ENCODE assay signal across 8 cellular contexts in genomic region chr2:3519255-3520190, GRCh38. TPM values are rescaled to one million over a fixed set of nuclear protein-coding genes. Genes with fewer than 3 reads are reported as not detected.
A peak's percentile ranks its signal among the peaks of the same experiment; 100 is the strongest.
DNase-seq lines count a peak whose midpoint lies in the region; ATAC-seq and TF ChIP-seq lines count a peak whose summit lies in the region.

A gene with protein sequence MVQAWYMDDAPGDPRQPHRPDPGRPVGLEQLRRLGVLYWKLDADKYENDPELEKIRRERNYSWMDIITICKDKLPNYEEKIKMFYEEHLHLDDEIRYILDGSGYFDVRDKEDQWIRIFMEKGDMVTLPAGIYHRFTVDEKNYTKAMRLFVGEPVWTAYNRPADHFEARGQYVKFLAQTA (minus strand): TSS chr2:3519531. CDS start chr2:3519487, 44 bp downstream.

- intact Hi-C loops in T-helper 1 cell treated with Interleukin-12 subunit alpha and Interleukin-12 subunit beta and Interleukin-4 antibody, amounts not matched to agents 30 ng/mL and 1 ng/mL, for 36 hours (cut with micrococcal nuclease): loop anchor here (1.0 to 2.0 kb wide), 8 partner anchors 39 to 1463 kb away; partner anchors contain the start of genes EIPR1, RNASEH1 and RPS7
- intact Hi-C loops in right cardiac atrium (cut with DNase I) (no loop called here), aorta (cut with DNase I) (loop anchor here in 1 of 2 donors (1.0 to 5.0 kb wide), 4 partner anchors 17 to 55 kb away; partner anchors contain the start of genes RNASEH1 and RPS7)

- in situ Hi-C loops in GM13976 (cut with MboI; ENCODE audit: low sequenced_read_pairs, unreplicated experiment): no loop called here

- TF ChIP-seq CTCF in GM13976 (IDR thresholded peaks at IDR 0.05; ENCODE audit: borderline replicate concordance, control extremely low read depth, extremely low read depth, insufficient read depth, missing control alignments): no peak

- H3K27me3 ChIP-seq in right cardiac atrium (ENCODE audit: control insufficient read depth, insufficient read depth) (no peaks in the 10 kb centered on the region), rectal smooth muscle tissue (ENCODE audit: control insufficient read depth, insufficient read depth, low read length) (no peaks in the 10 kb centered on the region), aorta (ENCODE audit: control insufficient read depth in 1 of 2, insufficient read depth in 2 of 2, low read length in 1 of 2) (no peaks in the 10 kb centered on the region)

- H3K27ac ChIP-seq in angular gyrus (ENCODE audit: low read depth, low read length) (peak within 1 kb of the TSS; percentile 98), right cardiac atrium (ENCODE audit: low read length) (peak within 1 kb of the TSS; percentile 93), rectal smooth muscle tissue (ENCODE audit: low read depth, low read length) (peak within 1 kb of the TSS; percentile 99), aorta (ENCODE audit: low read depth in 1 of 2, low read length in 2 of 2) (peak within 1 kb of the TSS; percentile 93 to 98)

- peak within 1 kb of the TSS; percentile 59 for H3K9ac ChIP-seq in rectal smooth muscle tissue (ENCODE audit: low read length)

- peaks cover 9% of the 10 kb centered on the region for H3K4me1 ChIP-seq in right cardiac atrium (ENCODE audit: control insufficient read depth, insufficient read depth, low read length)
- H3K4me1 ChIP-seq in rectal smooth muscle tissue (ENCODE audit: control insufficient read depth, insufficient read depth, low read length): peaks cover 28% of the 10 kb centered on the region
- peaks cover 0 to 3% of the 10 kb centered on the region in 2 donors for H3K4me1 ChIP-seq in aorta (ENCODE audit: control insufficient read depth in 1 of 2, insufficient read depth in 2 of 2, low read length in 2 of 2)

- H3K36me3 ChIP-seq in rectal smooth muscle tissue (ENCODE audit: control insufficient read depth, insufficient read depth, low read length) (no peaks in the 10 kb centered on the region), aorta (ENCODE audit: control insufficient read depth in 1 of 2, insufficient read depth in 2 of 2, low read length in 1 of 2) (no peaks in the 10 kb centered on the region)

- peak; percentile 87 for DNase-seq in GM13976 (ENCODE audit: low spot score)
- DNase-seq in NAMALWA (ENCODE audit: low spot score): peak; percentile 82
- peak; percentile 90 to 96 (median 96) for DNase-seq in right cardiac atrium
- DNase-seq in aorta: peak; percentile 93 to 95

- 2% methylated on average over 75 of the region's 75 CpGs for WGBS in right cardiac atrium
- WGBS in aorta, 2 donors: 2% methylated on average over 63 to 75 of the region's 75 CpGs

- H3K9me3 ChIP-seq in right cardiac atrium (ENCODE audit: control insufficient read depth, low read length): no peaks in the 10 kb centered on the region
- no peaks in the 10 kb centered on the region for H3K9me3 ChIP-seq in aorta (ENCODE audit: control insufficient read depth, low read length)

- ATAC-seq in HG02571 (IDR thresholded peaks at IDR 0.05; ENCODE audit: unreplicated experiment): peak; percentile 54
- ATAC-seq in right cardiac atrium: peak; percentile 87
- ATAC-seq in aorta (ENCODE audit: low FRiP score): peak; percentile 91

- H3K4me3 ChIP-seq in right cardiac atrium (ENCODE audit: low read length) (peak within 1 kb of the TSS; percentile 86), rectal smooth muscle tissue (ENCODE audit: low read length) (peak within 1 kb of the TSS; percentile 87), aorta (ENCODE audit: low read length in 2 of 2) (peak within 1 kb of the TSS; percentile 87 to 94)

RNA-seq across cellular contexts. Expression of the gene that starts here (rescaled TPM):
- 35.7 and 36.9 TPM in 2 replicates for total RNA-seq in T-helper 1 cell treated with Interleukin-12 subunit alpha and Interleukin-12 subunit beta and Interleukin-4 antibody, amounts not matched to agents 30 ng/mL and 1 ng/mL, for 36 hours
- total RNA-seq in right cardiac atrium (100 to 1,000 TPM; 124 to 195 (median 159) TPM), aorta (10 to 100 TPM; 63.7 to 70.7 TPM)
- polyA plus RNA-seq in right cardiac atrium (132 TPM), aorta (100 to 1,000 TPM; 158 to 206 TPM)

Comparison
In these comparisons a context has a peak if more than half of its experiments do, and no peak if none do; other contexts are left out.
1. Peak in every context shown above with its lines: DNase-seq, ATAC-seq, H3K4me3 ChIP-seq and H3K27ac ChIP-seq.